Comparison of ENCODE assay signal across 24 cellular contexts in genomic region chr4:125355791-125356190, GRCh38.
"Had no signal": no experiment of that assay in that cellular context is flagged by ENCODE, and none has a peak within 500 bp of the region (broad histone marks: within the 10 kb centered on the region; RNA-seq: fewer than 3 reads in every experiment).

No MANE protein-coding gene starts in this region.

- H3K27ac ChIP-seq: HL-60, SJSA1 had no signal

- H3K4me3 ChIP-seq: MG63, SJSA1 had no signal

- DNase-seq: IMR-90, Karpas-422, KG1, MG63, NCI-H1092, NCI-H1105 treated with DMSO at 0.1 percent for 48 hours, NCI-H1417 treated with DMSO at 0.1 percent for 48 hours, NCI-H146, NCI-H1694 treated with DMSO at 0.1 percent for 48 hours, NCI-H1930, NCI-H2081, NCI-H2107, NCI-H2227 treated with DMSO at 0.1 percent for 48 hours, NCI-H446, NCI-H510A, NCI-H524 treated with DMSO at 0.1 percent for 48 hours, NCI-H69, NCI-H774, Right ventricle myocardium superior, RPMI8226, SIG-M5, SK-N-SH had no signal

- H3K36me3 ChIP-seq: MG63, SJSA1 had no signal

- H3K9me3 ChIP-seq: MG63, SJSA1, SK-N-SH had no signal

- H3K9ac ChIP-seq: SK-N-SH had no signal
